14 cellular contexts compared by ENCODE assay signal in the genomic region with DNA sequence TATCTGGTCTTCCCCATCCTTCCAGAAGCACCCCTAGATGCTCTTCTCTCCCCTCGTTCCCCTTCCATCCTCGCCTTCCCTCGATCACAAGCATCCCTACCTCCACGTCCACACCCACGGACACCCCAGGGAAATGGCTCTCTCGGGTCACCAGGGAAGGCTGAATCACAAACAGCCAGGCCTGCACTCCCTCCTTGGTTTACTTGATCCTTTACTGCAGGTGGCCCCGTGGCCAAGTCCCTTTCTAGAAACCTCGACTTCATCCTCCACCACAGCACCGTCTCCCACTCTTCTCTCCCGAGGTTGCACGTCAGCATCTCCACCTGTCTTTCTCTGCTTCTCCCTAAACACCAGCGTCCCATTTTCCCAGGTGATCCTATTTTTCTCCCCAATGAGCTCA. TPM values are rescaled to one million over a fixed set of nuclear protein-coding genes. Genes with fewer than 3 reads are reported as not detected.
"Had no signal": no experiment of that assay in that cellular context is flagged by ENCODE, and none has a peak within 500 bp of the region (broad histone marks: within the 10 kb centered on the region; RNA-seq: fewer than 3 reads in every experiment).

No MANE protein-coding gene starts in this region.

- H3K4me3 ChIP-seq: esophagus muscularis mucosa, testis, upper lobe of left lung had no signal

- H3K27ac ChIP-seq: esophagus muscularis mucosa, parathyroid adenoma, testis, upper lobe of left lung had no signal

- H3K9me3 ChIP-seq: esophagus muscularis mucosa, testis, upper lobe of left lung had no signal

- H3K4me1 ChIP-seq: parathyroid adenoma, testis, upper lobe of left lung had no signal

- H3K4me3 Mint-ChIP-seq: stimulated activated naive CD8-positive, alpha-beta T cell treated with anti-CD3 and anti-CD28 coated beads, Interleukin-15, Interleukin-2, amounts not matched to agents 100 ng/mL and 50 ng/mL, for 24 hours; T-helper 17 cell had no signal

- ATAC-seq: T-helper 17 cell had no signal

- H3K27me3 ChIP-seq: testis had no signal

- H3K27ac Mint-ChIP-seq: stimulated activated naive CD8-positive, alpha-beta T cell treated with anti-CD3 and anti-CD28 coated beads, Interleukin-15, Interleukin-2, amounts not matched to agents 100 ng/mL and 50 ng/mL, for 24 hours; T-helper 17 cell had no signal

- H3K36me3 ChIP-seq: esophagus muscularis mucosa, upper lobe of left lung had no signal

- DNase-seq: activated CD4-positive, alpha-beta T cell treated with anti-CD3 and anti-CD28 coated beads, Interleukin-2, amount 50 U/mL, for 1 hour; activated CD8-positive, alpha-beta memory T cell treated with anti-CD3 and anti-CD28 coated beads for 24 hours; activated gamma-delta T cell treated with Interleukin-2 at 50 U/mL for 16 hours; hippocampal formation; kidney glomerular epithelial cell; small intestine; T-helper 17 cell; testis had no signal

RNA-seq across cellular contexts. Expression of gene RBFOX3, which starts 6.5 kb away (rescaled TPM):
- total RNA-seq: glomerular endothelial cell, lower leg skin had no signal
